In genomic region chr1:27366411-27367159, GRCh38 we compare ENCODE assay signal across 8 cellular contexts. TPM values are rescaled to one million over a fixed set of nuclear protein-coding genes. Genes with fewer than 3 reads are reported as not detected.
DNase-seq lines count a peak whose midpoint lies in the region; ATAC-seq and TF ChIP-seq lines count a peak whose summit lies in the region.

A gene with protein sequence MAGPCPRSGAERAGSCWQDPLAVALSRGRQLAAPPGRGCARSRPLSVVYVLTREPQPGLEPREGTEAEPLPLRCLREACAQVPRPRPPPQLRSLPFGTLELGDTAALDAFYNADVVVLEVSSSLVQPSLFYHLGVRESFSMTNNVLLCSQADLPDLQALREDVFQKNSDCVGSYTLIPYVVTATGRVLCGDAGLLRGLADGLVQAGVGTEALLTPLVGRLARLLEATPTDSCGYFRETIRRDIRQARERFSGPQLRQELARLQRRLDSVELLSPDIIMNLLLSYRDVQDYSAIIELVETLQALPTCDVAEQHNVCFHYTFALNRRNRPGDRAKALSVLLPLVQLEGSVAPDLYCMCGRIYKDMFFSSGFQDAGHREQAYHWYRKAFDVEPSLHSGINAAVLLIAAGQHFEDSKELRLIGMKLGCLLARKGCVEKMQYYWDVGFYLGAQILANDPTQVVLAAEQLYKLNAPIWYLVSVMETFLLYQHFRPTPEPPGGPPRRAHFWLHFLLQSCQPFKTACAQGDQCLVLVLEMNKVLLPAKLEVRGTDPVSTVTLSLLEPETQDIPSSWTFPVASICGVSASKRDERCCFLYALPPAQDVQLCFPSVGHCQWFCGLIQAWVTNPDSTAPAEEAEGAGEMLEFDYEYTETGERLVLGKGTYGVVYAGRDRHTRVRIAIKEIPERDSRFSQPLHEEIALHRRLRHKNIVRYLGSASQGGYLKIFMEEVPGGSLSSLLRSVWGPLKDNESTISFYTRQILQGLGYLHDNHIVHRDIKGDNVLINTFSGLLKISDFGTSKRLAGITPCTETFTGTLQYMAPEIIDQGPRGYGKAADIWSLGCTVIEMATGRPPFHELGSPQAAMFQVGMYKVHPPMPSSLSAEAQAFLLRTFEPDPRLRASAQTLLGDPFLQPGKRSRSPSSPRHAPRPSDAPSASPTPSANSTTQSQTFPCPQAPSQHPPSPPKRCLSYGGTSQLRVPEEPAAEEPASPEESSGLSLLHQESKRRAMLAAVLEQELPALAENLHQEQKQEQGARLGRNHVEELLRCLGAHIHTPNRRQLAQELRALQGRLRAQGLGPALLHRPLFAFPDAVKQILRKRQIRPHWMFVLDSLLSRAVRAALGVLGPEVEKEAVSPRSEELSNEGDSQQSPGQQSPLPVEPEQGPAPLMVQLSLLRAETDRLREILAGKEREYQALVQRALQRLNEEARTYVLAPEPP (N-terminal part only) (minus strand): TSS chr1:27366961. CDS start chr1:27366597, 364 bp downstream.

- peak; percentile 37 for DNase-seq in GM04503 (ENCODE audit: low read depth)
- DNase-seq in NCI-H510A treated with DMSO at 0.1 percent for 48 hours (lab: John Stamatoyannopoulos, UW), result peak; percentile 83
- peak; percentile 77 for DNase-seq in activated CD8-positive, alpha-beta memory T cell treated with anti-CD3 and anti-CD28 coated beads, Interleukin-2, amount 50 U/mL, for 48 hours
- DNase-seq in esophagus muscularis mucosa (ENCODE audit: extremely low spot score), result peak; percentile 98

- intact Hi-C loops in esophagus muscularis mucosa (cut with DNase I), result no loop called here

- H3K27me3 ChIP-seq in esophagus muscularis mucosa (no peaks in the 10 kb centered on the region), mononuclear cell (ENCODE audit: insufficient read depth, low read length) (no peaks in the 10 kb centered on the region)

- peak; percentile 20 to 51 (median 43) for TF ChIP-seq CTCF in esophagus muscularis mucosa (IDR thresholded peaks at IDR 0.05)
- TF ChIP-seq CTCF in subcutaneous adipose tissue (IDR thresholded peaks at IDR 0.05; ENCODE audit: low read depth), result no peak

- TF ChIP-seq POLR2A in esophagus muscularis mucosa (IDR thresholded peaks at IDR 0.05; ENCODE audit: low read depth), result peak; percentile 88

- H3K4me3 ChIP-seq in esophagus muscularis mucosa (peak within 1 kb of the TSS; percentile 77 to 96 (median 89)), mononuclear cell (ENCODE audit: low read length) (peak within 1 kb of the TSS; percentile 38)

- H3K4me1 ChIP-seq in esophagus muscularis mucosa, result peaks cover 37 to 49% (median 44%) of the 10 kb centered on the region in 4 donors
- H3K4me1 ChIP-seq in mononuclear cell (ENCODE audit: insufficient read depth, low read length), result peaks cover 61% of the 10 kb centered on the region

- ATAC-seq in HG03108 (IDR thresholded peaks at IDR 0.05; ENCODE audit: unreplicated experiment) (peak; percentile 37), GM21526 (IDR thresholded peaks at IDR 0.05; ENCODE audit: low FRiP score, unreplicated experiment) (no peak)

- TF ChIP-seq EP300 in esophagus muscularis mucosa (IDR thresholded peaks at IDR 0.05), result peak; percentile 52

- WGBS in esophagus muscularis mucosa, result 0% methylated on average over 10 of the region's 67 CpGs

- H3K9me3 ChIP-seq in esophagus muscularis mucosa, result no peaks in the 10 kb centered on the region
- H3K9me3 ChIP-seq in mononuclear cell (ENCODE audit: low read depth, low read length), result no peaks in the 10 kb centered on the region

- peaks cover 31 to 36% (median 32%) of the 10 kb centered on the region in 4 donors for H3K36me3 ChIP-seq in esophagus muscularis mucosa

- peak within 1 kb of the TSS; percentile 98 to 100 (median 99) for H3K27ac ChIP-seq in esophagus muscularis mucosa (replicated peaks in 1 of 4)

RNA-seq across cellular contexts. Expression of the gene that starts here (rescaled TPM):
- total RNA-seq in esophagus muscularis mucosa, result 10 to 100 TPM; 29.7 to 80.1 (median 55.4) TPM
- total RNA-seq in mononuclear cell, result 2.0 TPM
- 100 to 1,000 TPM in 1 of 4 donors, 10 to 100 TPM in 3; 26.4 to 129 (median 35.1) TPM for total RNA-seq in subcutaneous adipose tissue

Comparison
In these comparisons a context has a peak if more than half of its experiments do, and no peak if none do; other contexts are left out.
1. DNase-seq: peak in every context shown above with its lines; median percentile 98 in esophagus muscularis mucosa; 83 in NCI-H510A treated with DMSO at 0.1 percent for 48 hours; 77 in activated CD8-positive, alpha-beta memory T cell treated with anti-CD3 and anti-CD28 coated beads, Interleukin-2, amount 50 U/mL, for 48 hours; 37 in GM04503.